Comparison of ENCODE assay signal across 15 cellular contexts in the genomic region with DNA sequence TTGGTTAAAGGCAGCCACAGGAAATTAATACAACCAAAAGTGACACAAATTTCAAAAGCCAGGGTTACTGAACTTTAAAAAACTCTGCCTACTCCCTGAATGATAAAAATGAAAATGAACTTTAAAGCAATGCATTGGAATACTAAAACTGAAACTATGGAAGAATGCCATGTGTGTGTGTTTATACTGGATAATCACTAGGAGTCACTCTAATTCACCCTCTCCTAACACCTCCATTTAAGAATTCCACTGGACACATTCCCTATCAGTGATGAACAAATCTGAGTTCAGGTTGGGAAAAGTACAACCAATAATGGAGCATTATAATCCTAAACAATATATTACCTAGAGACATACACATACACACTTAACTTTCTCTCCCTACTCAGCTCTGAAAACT. TPM values are rescaled to one million over a fixed set of nuclear protein-coding genes. Genes with fewer than 3 reads are reported as not detected.
DNase-seq lines count a peak whose midpoint lies in the region; ATAC-seq, FAIRE-seq and TF ChIP-seq lines count a peak whose summit lies in the region.
"Had no signal": no experiment of that assay in that cellular context is flagged by ENCODE, and none has a peak within 500 bp of the region (broad histone marks: within the 10 kb centered on the region; RNA-seq: fewer than 3 reads in every experiment).

No MANE protein-coding gene starts in this region.

- H2AFZ ChIP-seq in GM12878 (ENCODE audit: control insufficient read depth, low read depth, low read length) = no peak overlapping the region

- no peaks in the 10 kb centered on the region for H4K20me1 ChIP-seq in GM12878 (ENCODE audit: control insufficient read depth, insufficient read depth)

- H3K9me3 ChIP-seq in A673 (ENCODE audit: low read depth, low read length, poor library complexity, severe bottlenecking) (no peaks in the 10 kb centered on the region), GM12878 (replicated peaks; ENCODE audit: control insufficient read depth, insufficient read depth, low read length) (no peaks in the 10 kb centered on the region), testis (no peaks in the 10 kb centered on the region)
- H3K9me3 ChIP-seq: BLaER1, gastrocnemius medialis, Peyer's patch had no signal

- H3K4me3 ChIP-seq in A673 (ENCODE audit: low read depth, low read length, poor library complexity, severe bottlenecking) = no peak overlapping the region
- H3K4me3 ChIP-seq in GM12878 = no peak overlapping the region
- no peak overlapping the region for H3K4me3 ChIP-seq in testis
- H3K4me3 ChIP-seq: BLaER1, gastrocnemius medialis, Peyer's patch had no signal

- H3K27ac ChIP-seq in A673 (ENCODE audit: low read depth, low read length, poor library complexity, severe bottlenecking) (no peak overlapping the region), GM12878 (ENCODE audit: control insufficient read depth, insufficient read depth) (no peak overlapping the region), testis (no peak overlapping the region)
- H3K27ac ChIP-seq: BLaER1, gastrocnemius medialis, Peyer's patch had no signal

- in situ Hi-C loops in GM12878 (cut with MboI) = no loop called here

- H3K4me1 ChIP-seq in A673 (ENCODE audit: insufficient read depth, low read length, poor library complexity, severe bottlenecking) = no peaks in the 10 kb centered on the region
- H3K4me1 ChIP-seq in GM12878 (ENCODE audit: control insufficient read depth, insufficient read depth, low read length) = no peaks in the 10 kb centered on the region
- no peaks in the 10 kb centered on the region for H3K4me1 ChIP-seq in testis
- H3K4me1 ChIP-seq: BLaER1, gastrocnemius medialis, Peyer's patch had no signal

- TF ChIP-seq EP300 in GM12878 (IDR thresholded peaks at IDR 0.05; ENCODE audit: borderline replicate concordance in 1 of 2, control insufficient read depth in 1 of 2, low read depth in 2 of 2, low read length in 2 of 2) = no peak

- no peak overlapping the region for H3K4me2 ChIP-seq in GM12878 (ENCODE audit: control insufficient read depth, insufficient read depth)
- H3K4me2 ChIP-seq: BLaER1 had no signal

- CTCF ChIA-PET in A673 (lab: Charles Lee) = no interaction called here
- CTCF ChIA-PET in GM12878 (lab: Yijun Ruan, JAX) = interaction anchor here (1.3 to 11.1 kb wide), 3 partner anchors 21 to 162 kb away, joined by 3 to 206 read pairs (median 131); no protein-coding TSS in a partner anchor

- FAIRE-seq in H54 (lab: Jason Lieb, UNC) (peak; percentile 84), GM12878 (lab: Jason Lieb, UNC) (no peak)

- no peak for TF ChIP-seq POLR2A in H54 (IDR thresholded peaks at IDR 0.05; ENCODE audit: low read depth, low read length)
- TF ChIP-seq POLR2A in GM12878 (IDR thresholded peaks at IDR 0.05; ENCODE audit: low read depth, low read length) = no peak
- no peak for TF ChIP-seq POLR2A in testis (IDR thresholded peaks at IDR 0.05)

- SMC1A ChIA-PET in GM12878 (lab: Charles Lee; ENCODE audit: uncharacterized antibody, unreplicated experiment) = interaction anchor here (0.6 to 1.4 kb wide), 7 partner anchors 12 to 163 kb away, joined by 3 to 6 read pairs (median 3); no protein-coding TSS in a partner anchor

- no peaks in the 10 kb centered on the region for H3K79me2 ChIP-seq in GM12878 (ENCODE audit: control insufficient read depth, insufficient read depth, low read length)

- TF ChIP-seq RAD21 in GM12878 (IDR thresholded peaks at IDR 0.05; ENCODE audit: insufficient read depth, low read depth, low read length) = no peak

- DNase-seq in A673 (ENCODE audit: low spot score) (no peak), H54 (ENCODE audit: insufficient read length, low spot score) (no peak), GM12878 (ENCODE audit: low read depth, low spot score) (no peak), left lobe of liver (ENCODE audit: low spot score) (no peak), testis (no peak), NCI-H524 (lab: John Stamatoyannopoulos, UW) (no peak)
- DNase-seq: gastrocnemius medialis, H9, Karpas-422, NCI-H1694, NCI-H446 treated with DMSO at 0.1 percent for 48 hours, Peyer's patch had no signal

- RAD21 ChIA-PET in GM12878 (lab: Charles Lee; ENCODE audit: unreplicated experiment) = interaction anchor here (3.1 kb wide), 1 partner anchor 97 kb away, joined by 9 read pairs; no protein-coding TSS in a partner anchor

- ATAC-seq in GM12878 = no peak
- ATAC-seq in left lobe of liver = peak; percentile 80
- ATAC-seq in HG03039 (IDR thresholded peaks at IDR 0.05; ENCODE audit: unreplicated experiment) = no peak
- ATAC-seq in HG03159 (IDR thresholded peaks at IDR 0.05; ENCODE audit: unreplicated experiment) = no peak
- ATAC-seq: gastrocnemius medialis had no signal

- TF ChIP-seq CTCF in A673 (conservative IDR thresholded peaks at IDR 0.05; ENCODE audit: low read depth, low read length) = peak; percentile 46; the same call in 1 of the 2 replicates
- no peak for TF ChIP-seq CTCF in GM12878 (IDR thresholded peaks at IDR 0.05 in 2 of 3, conservative IDR thresholded peaks at IDR 0.05 in 1 of 3; ENCODE audit: control insufficient read depth in 2 of 3, extremely low read depth in 1 of 3, insufficient read depth in 1 of 3, low read depth in 3 of 3, low read length in 3 of 3)
- no peak for TF ChIP-seq CTCF in testis (IDR thresholded peaks at IDR 0.05)

- POLR2A ChIA-PET in A673 (lab: Charles Lee; ENCODE audit: low non-redundant PET) = no interaction called here
- POLR2A ChIA-PET in GM12878 (lab: Charles Lee) = no interaction called here

- intact Hi-C loops in A673 (cut with micrococcal nuclease; ENCODE audit: unreplicated experiment) = no loop called here
- intact Hi-C loops in GM12878 (cut with micrococcal nuclease; ENCODE audit: unreplicated experiment) = no loop called here
- intact Hi-C loops in testis (cut with DNase I; ENCODE audit: low total_unique reads) = no loop called here

- no TSS peak for BruUV-seq in A673 (replicated peaks; lab: Mats Ljungman, UMichigan)
- TSS peak; percentile 20 for BruUV-seq in GM12878 (replicated peaks; lab: Mats Ljungman, UMichigan)

- no peak overlapping the region for H3K9ac ChIP-seq in GM12878 (ENCODE audit: control insufficient read depth, insufficient read depth, low read length)
- H3K9ac ChIP-seq: BLaER1 had no signal

- H3K27me3 ChIP-seq in A673 (replicated peaks; ENCODE audit: insufficient read depth, low read depth, low read length, poor library complexity) = no peaks in the 10 kb centered on the region
- H3K27me3 ChIP-seq in GM12878 (replicated peaks in 1 of 2; ENCODE audit: control insufficient read depth in 2 of 2, insufficient read depth in 2 of 2, low read length in 1 of 2) = no peaks in the 10 kb centered on the region
- no peaks in the 10 kb centered on the region for H3K27me3 ChIP-seq in testis
- H3K27me3 ChIP-seq: BLaER1, gastrocnemius medialis, Peyer's patch had no signal

- H3K36me3 ChIP-seq in A673 (ENCODE audit: insufficient read depth, low read length, poor library complexity, severe bottlenecking) (peaks cover 47% of the 10 kb centered on the region), GM12878 (ENCODE audit: control insufficient read depth in 2 of 2, insufficient read depth in 2 of 2, low read length in 1 of 2) (peaks cover 0 to 16% of the 10 kb centered on the region in 2 experiments; a peak in 3 of 4 replicates), testis (ENCODE audit: low read depth, missing control alignments) (no peaks in the 10 kb centered on the region)

RNA-seq across cellular contexts. Expression of a gene that starts 27.5 kb away (rescaled TPM):
- total RNA-seq in A673 (2021) (0.46 and 0.69 TPM in 2 replicates), GM12878 (2014; rRNA removed) (11.3 and 12.5 TPM in 2 replicates), GM12878 (2014; rRNA removed; fragmentation: Illumina TruSeq; extraction: Trizol) (7.0 and 8.1 TPM in 2 replicates), GM12878 (2021) (13.3 and 15.4 TPM in 2 replicates), left lobe of liver (74.6 TPM), testis (100 to 1,000 TPM; 136 to 147 TPM)
- 2.5 and 2.9 TPM in 2 replicates for total RNA-seq in GM12878 (2013; cell fraction: nucleolus; rRNA removed)
- polyA plus RNA-seq in GM12878 (2011; ENCODE audit: low read depth) = 7.5 TPM
- polyA plus RNA-seq in GM12878 (2011; rRNA removed) (3.2 and 4.8 TPM in 2 replicates), GM12878 (2014; fragmentation: Illumina TruSeq; extraction: Trizol) (6.4 and 9.2 TPM in 2 replicates), GM12878 (2014; fragmentation: Nextera tagmentation; extraction: Ambion mirVana) (10 to 100 TPM; 31.6 to 37.0 TPM), GM12878 (2014; rRNA removed) (18.0 and 18.9 TPM in 2 replicates), GM12878 (2016; fragmentation: Nextera tagmentation; extraction: Ambion mirVana) (10 to 100 TPM; 16.4 to 19.9 TPM), testis (ENCODE audit: insufficient read depth, low read depth, low replicate concordance) (301 TPM)
- 6.0 and 6.3 TPM in 2 replicates for polyA plus RNA-seq in GM12878 (2011; cell fraction: cytosol; rRNA removed)
- polyA plus RNA-seq in GM12878 (2011; cell fraction: nucleus; rRNA removed) = 2.4 and 2.7 TPM in 2 replicates
- polyA plus RNA-seq in GM12878 (2012) = 7.2 and 7.7 TPM in 2 replicates
- polyA minus RNA-seq in GM12878 (2011; rRNA and poly(A)+ RNA removed) = 6.4 and 8.2 TPM in 2 replicates
- 1.8 TPM in 1 of 2 replicates, not detected in the other for polyA minus RNA-seq in GM12878 (2011; cell fraction: cytosol; rRNA and poly(A)+ RNA removed)
- 0.73 and 1.1 TPM in 2 replicates for polyA minus RNA-seq in GM12878 (2011; cell fraction: nucleus; rRNA and poly(A)+ RNA removed)

RNA-seq across cellular contexts. Expression of a gene that starts 29.4 kb away (rescaled TPM):
- total RNA-seq in A673 (2021) (53.8 and 63.9 TPM in 2 replicates), GM12878 (2014; rRNA removed) (25.4 and 31.2 TPM in 2 replicates), GM12878 (2014; rRNA removed; fragmentation: Illumina TruSeq; extraction: Trizol) (28.7 and 29.2 TPM in 2 replicates), GM12878 (2021) (33.3 and 36.0 TPM in 2 replicates), left lobe of liver (29.8 TPM), testis (10 to 100 TPM; 51.1 to 63.9 TPM)
- 28.0 and 29.6 TPM in 2 replicates for total RNA-seq in GM12878 (2013; cell fraction: nucleolus; rRNA removed)
- polyA plus RNA-seq in GM12878 (2011; ENCODE audit: low read depth) = 7.8 TPM
- polyA plus RNA-seq in GM12878 (2011; rRNA removed) (19.4 and 27.7 TPM in 2 replicates), GM12878 (2014; fragmentation: Illumina TruSeq; extraction: Trizol) (15.3 and 19.0 TPM in 2 replicates), GM12878 (2014; fragmentation: Nextera tagmentation; extraction: Ambion mirVana) (10 to 100 TPM; 12.0 to 15.4 TPM), GM12878 (2014; rRNA removed) (12.4 and 16.0 TPM in 2 replicates), GM12878 (2016; fragmentation: Nextera tagmentation; extraction: Ambion mirVana) (10 to 100 TPM; 23.6 to 25.9 TPM), testis (ENCODE audit: insufficient read depth, low read depth, low replicate concordance) (66.4 TPM)
- 13.8 and 15.3 TPM in 2 replicates for polyA plus RNA-seq in GM12878 (2011; cell fraction: cytosol; rRNA removed)
- 7.3 and 8.4 TPM in 2 replicates for polyA plus RNA-seq in GM12878 (2011; cell fraction: nucleus; rRNA removed)
- polyA plus RNA-seq in GM12878 (2012) = 9.0 and 11.6 TPM in 2 replicates
- polyA minus RNA-seq in GM12878 (2011; rRNA and poly(A)+ RNA removed) = 18.6 and 28.3 TPM in 2 replicates
- 10.0 and 11.3 TPM in 2 replicates for polyA minus RNA-seq in GM12878 (2011; cell fraction: cytosol; rRNA and poly(A)+ RNA removed)
- 2.4 and 7.4 TPM in 2 replicates for polyA minus RNA-seq in GM12878 (2011; cell fraction: nucleus; rRNA and poly(A)+ RNA removed)

RNA-seq across cellular contexts. Expression of a gene that starts 39.6 kb away (rescaled TPM):
- 268 and 275 TPM in 2 replicates for total RNA-seq in A673 (2021)
- total RNA-seq in GM12878 (2013; cell fraction: nucleolus; rRNA removed) = 52.8 and 53.2 TPM in 2 replicates
- total RNA-seq in GM12878 (2014; rRNA removed) = 27.2 and 27.7 TPM in 2 replicates
- total RNA-seq in GM12878 (2014; rRNA removed; fragmentation: Illumina TruSeq; extraction: Trizol) = 39.1 and 40.6 TPM in 2 replicates
- total RNA-seq in GM12878 (2021) = 52.4 and 56.1 TPM in 2 replicates
- 31.9 TPM for polyA plus RNA-seq in GM12878 (2011; ENCODE audit: low read depth)
- polyA plus RNA-seq in GM12878 (2011; rRNA removed) = 60.3 and 79.8 TPM in 2 replicates
- 42.3 and 54.7 TPM in 2 replicates for polyA plus RNA-seq in GM12878 (2011; cell fraction: cytosol; rRNA removed)
- polyA plus RNA-seq in GM12878 (2011; cell fraction: nucleus; rRNA removed) = 20.5 and 23.3 TPM in 2 replicates
- polyA plus RNA-seq in GM12878 (2012) = 40.6 and 52.1 TPM in 2 replicates
- polyA plus RNA-seq in GM12878 (2014; fragmentation: Illumina TruSeq; extraction: Trizol) = 64.2 and 87.1 TPM in 2 replicates
- 10 to 100 TPM; 22.9 to 27.3 TPM for polyA plus RNA-seq in GM12878 (2014; fragmentation: Nextera tagmentation; extraction: Ambion mirVana)
- polyA plus RNA-seq in GM12878 (2014; rRNA removed) = 40.6 and 44.1 TPM in 2 replicates
- polyA plus RNA-seq in GM12878 (2016; fragmentation: Nextera tagmentation; extraction: Ambion mirVana) = 10 to 100 TPM; 49.9 to 52.8 TPM
- polyA minus RNA-seq in GM12878 (2011; rRNA and poly(A)+ RNA removed) = 63.3 and 71.2 TPM in 2 replicates
- polyA minus RNA-seq in GM12878 (2011; cell fraction: cytosol; rRNA and poly(A)+ RNA removed) = 29.2 and 31.5 TPM in 2 replicates
- 9.4 and 12.2 TPM in 2 replicates for polyA minus RNA-seq in GM12878 (2011; cell fraction: nucleus; rRNA and poly(A)+ RNA removed)
- 50.0 TPM for total RNA-seq in left lobe of liver
- total RNA-seq in testis = 10 to 100 TPM; 75.6 to 81.6 TPM
- polyA plus RNA-seq in testis (ENCODE audit: insufficient read depth, low read depth, low replicate concordance) = 103 TPM
